Comparison of ENCODE assay signal across 21 cellular contexts in genomic region chr4:41571422-41571821, GRCh38. TPM values are rescaled to one million over a fixed set of nuclear protein-coding genes. Genes with fewer than 3 reads are reported as not detected.
"Had no signal": no experiment of that assay in that cellular context is flagged by ENCODE, and none has a peak within 500 bp of the region (broad histone marks: within the 10 kb centered on the region; RNA-seq: fewer than 3 reads in every experiment).

No MANE protein-coding gene starts in this region.

- H3K36me3 ChIP-seq: left lung, ovary, spleen, vagina had no signal

- H3K4me1 ChIP-seq: testis had no signal

- H3K27me3 ChIP-seq: left lung, ovary, spleen, testis, vagina had no signal

- DNase-seq: activated CD4-positive, alpha-beta T cell treated with anti-CD3 and anti-CD28 coated beads for 4 hours; activated CD4-positive, alpha-beta T cell treated with anti-CD3 and anti-CD28 coated beads, Interleukin-2, amount 50 U/mL, for 4 hours; activated CD8-positive, alpha-beta memory T cell treated with anti-CD3 and anti-CD28 coated beads for 24 hours; activated effector memory CD4-positive, alpha-beta T cell treated with Interleukin-2 at 50 U/mL for 16 hours; activated naive CD4-positive, alpha-beta T cell treated with Interleukin-2 at 50 U/mL for 16 hours; dermis blood vessel endothelial cell; effector CD8-positive, alpha-beta T cell; head of caudate nucleus; kidney glomerular epithelial cell; left lung; midbrain; naive thymus-derived CD4-positive, alpha-beta T cell; ovary; retina; spleen; stimulated activated naive CD4-positive, alpha-beta T cell; testis had no signal

- FAIRE-seq: bronchial epithelial cell, colon had no signal

- H3K4me3 ChIP-seq: left lung, ovary, spleen, testis, vagina had no signal

- H3K9me3 ChIP-seq: left lung, ovary, spleen, testis, vagina had no signal

- ATAC-seq: left lung; naive thymus-derived CD4-positive, alpha-beta T cell had no signal

- H3K27ac ChIP-seq: ovary, testis, vagina had no signal

RNA-seq across cellular contexts. Expression of gene LIMCH1, which starts 33.5 kb away (rescaled TPM):
- total RNA-seq: T-helper 1 cell treated with Interleukin-12 subunit alpha and Interleukin-12 subunit beta and Interleukin-4 antibody, amounts not matched to agents 30 ng/mL and 1 ng/mL, for 36 hours had no signal
- polyA plus RNA-seq: naive thymus-derived CD4-positive, alpha-beta T cell had no signal
